25 cellular contexts compared by ENCODE assay signal in genomic region chr10:126469692-126470091, GRCh38.
DNase-seq lines count a peak whose midpoint lies in the region; ATAC-seq and TF ChIP-seq lines count a peak whose summit lies in the region.
"Had no signal": no experiment of that assay in that cellular context is flagged by ENCODE, and none has a peak within 500 bp of the region (broad histone marks: within the 10 kb centered on the region; RNA-seq: fewer than 3 reads in every experiment).

No MANE protein-coding gene starts in this region.

- TF ChIP-seq CTCF in osteocyte (IDR thresholded peaks at IDR 0.05) = no peak

- peaks cover 29% of the 10 kb centered on the region for H3K4me1 ChIP-seq in BLaER1
- peaks cover 10 to 30% (median 24%) of the 10 kb centered on the region in 10 experiments; a peak in 19 of 20 replicates for H3K4me1 ChIP-seq in BLaER1 treated with 17β-estradiol and CSF1 and Interleukin-3, amounts not matched to agents 10 nM and 100 nM
- H3K4me1 ChIP-seq: HAP-1 had no signal

- H3K27me3 Mint-ChIP-seq in activated T-helper 17 cell treated with anti-CD3 and anti-CD28 coated beads, Interleukin-2, amount 50 U/mL, for 72 hours = no peaks in the 10 kb centered on the region
- H3K27me3 Mint-ChIP-seq in osteocyte (ENCODE audit: unreplicated experiment) = peaks cover 21% of the 10 kb centered on the region
- H3K27me3 Mint-ChIP-seq in activated naive CD8-positive, alpha-beta T cell treated with anti-CD3 and anti-CD28 coated beads for 36 hours = peaks cover 22% of the 10 kb centered on the region

- no peaks in the 10 kb centered on the region for H3K36me3 Mint-ChIP-seq in activated T-helper 17 cell treated with anti-CD3 and anti-CD28 coated beads, Interleukin-2, amount 50 U/mL, for 72 hours (ENCODE audit: low read depth)
- no peaks in the 10 kb centered on the region for H3K36me3 Mint-ChIP-seq in osteocyte (ENCODE audit: unreplicated experiment)
- H3K36me3 Mint-ChIP-seq in activated naive CD8-positive, alpha-beta T cell treated with anti-CD3 and anti-CD28 coated beads for 36 hours = no peaks in the 10 kb centered on the region

- H3K27me3 ChIP-seq in BLaER1 = peaks cover 39% of the 10 kb centered on the region
- H3K27me3 ChIP-seq in BLaER1 treated with 17β-estradiol and CSF1 and Interleukin-3, amounts not matched to agents 10 nM and 100 nM = peaks cover 4 to 63% (median 48%) of the 10 kb centered on the region in 11 experiments; a peak in 19 of 22 replicates
- H3K27me3 ChIP-seq: MG63 had no signal

- peaks cover 5% of the 10 kb centered on the region for H3K4me1 Mint-ChIP-seq in activated T-helper 17 cell treated with anti-CD3 and anti-CD28 coated beads, Interleukin-2, amount 50 U/mL, for 72 hours
- peaks cover 2% of the 10 kb centered on the region for H3K4me1 Mint-ChIP-seq in osteocyte (ENCODE audit: unreplicated experiment)
- H3K4me1 Mint-ChIP-seq in activated naive CD8-positive, alpha-beta T cell treated with anti-CD3 and anti-CD28 coated beads for 36 hours = peaks cover 4% of the 10 kb centered on the region
- H3K4me1 Mint-ChIP-seq: B cell had no signal

- ATAC-seq in activated T-helper 17 cell treated with anti-CD3 and anti-CD28 coated beads, Interleukin-2, amount 50 U/mL, for 72 hours (replicated peaks) = no peak
- ATAC-seq in GM21576 (IDR thresholded peaks at IDR 0.05; ENCODE audit: unreplicated experiment) = no peak
- ATAC-seq: GM12878, PC-3 had no signal

- no peaks in the 10 kb centered on the region for H3K36me3 ChIP-seq in BLaER1
- no peaks in the 10 kb centered on the region for H3K36me3 ChIP-seq in BLaER1 treated with 17β-estradiol and CSF1 and Interleukin-3, amounts not matched to agents 10 nM and 100 nM
- H3K36me3 ChIP-seq: HAP-1, MG63 had no signal

- H3K4me3 ChIP-seq in BLaER1 = no peak overlapping the region
- H3K4me3 ChIP-seq in BLaER1 treated with 17β-estradiol and CSF1 and Interleukin-3, amounts not matched to agents 10 nM and 100 nM = no peak overlapping the region
- H3K4me3 ChIP-seq: GM12878, HAP-1, MG63 had no signal

- peaks cover 31% of the 10 kb centered on the region for H4K20me1 ChIP-seq in BLaER1
- H4K20me1 ChIP-seq in BLaER1 treated with 17β-estradiol and CSF1 and Interleukin-3, amounts not matched to agents 10 nM and 100 nM = peaks cover 0 to 19% (median 5%) of the 10 kb centered on the region in 11 experiments; a peak in 8 of 22 replicates

- H3K4me2 ChIP-seq in BLaER1 = peak overlapping the region; percentile 75
- peak overlapping the region; percentile 3 to 83 (median 67); a peak in 21 of 22 replicates for H3K4me2 ChIP-seq in BLaER1 treated with 17β-estradiol and CSF1 and Interleukin-3, amounts not matched to agents 10 nM and 100 nM
- H3K4me2 ChIP-seq: SK-N-SH had no signal

- H3K27ac Mint-ChIP-seq in activated T-helper 17 cell treated with anti-CD3 and anti-CD28 coated beads, Interleukin-2, amount 50 U/mL, for 72 hours = no peak overlapping the region
- H3K27ac Mint-ChIP-seq in osteocyte (ENCODE audit: unreplicated experiment) = no peak overlapping the region
- H3K27ac Mint-ChIP-seq in activated naive CD8-positive, alpha-beta T cell treated with anti-CD3 and anti-CD28 coated beads for 36 hours = no peak overlapping the region
- H3K27ac Mint-ChIP-seq: B cell, HFFc6 had no signal

- no peaks in the 10 kb centered on the region for H3K9me3 ChIP-seq in BLaER1
- no peaks in the 10 kb centered on the region for H3K9me3 ChIP-seq in BLaER1 treated with 17β-estradiol and CSF1 and Interleukin-3, amounts not matched to agents 10 nM and 100 nM (replicated peaks in 1 of 11)
- H3K9me3 ChIP-seq: HAP-1, MG63, SK-N-SH had no signal

- DNase-seq in osteocyte (ENCODE audit: extremely low spot score, unreplicated experiment) = peak; percentile 67
- DNase-seq in stimulated activated CD4-positive, alpha-beta T cell treated with anti-CD3 and anti-CD28 coated beads, Interleukin-2, amount 100 ng/mL, for 24 hours = no peak
- no peak for DNase-seq in activated naive CD8-positive, alpha-beta T cell treated with anti-CD3 and anti-CD28 coated beads for 36 hours
- DNase-seq: DMS 273 treated with DMSO at 0.1 percent for 48 hours, DMS79, GDM1, GOT3, HFFc6, IMR-90, KG1, MG63, NCI-H1105 treated with DMSO at 0.1 percent for 48 hours, NCI-H2029, NCI-H446 treated with DMSO at 0.1 percent for 48 hours, NCI-H526, NCI-H82, PC-3, SK-N-SH had no signal

- H3K27ac ChIP-seq in BLaER1 = no peak overlapping the region
- H3K27ac ChIP-seq in BLaER1 treated with 17β-estradiol and CSF1 and Interleukin-3, amounts not matched to agents 10 nM and 100 nM = no peak overlapping the region

- H3K4me3 Mint-ChIP-seq in activated T-helper 17 cell treated with anti-CD3 and anti-CD28 coated beads, Interleukin-2, amount 50 U/mL, for 72 hours = peak overlapping the region; percentile 10
- H3K4me3 Mint-ChIP-seq in osteocyte (ENCODE audit: unreplicated experiment) = no peak overlapping the region
- no peak overlapping the region for H3K4me3 Mint-ChIP-seq in activated naive CD8-positive, alpha-beta T cell treated with anti-CD3 and anti-CD28 coated beads for 36 hours
- H3K4me3 Mint-ChIP-seq: B cell, HFFc6 had no signal

- H3K9me3 Mint-ChIP-seq in activated T-helper 17 cell treated with anti-CD3 and anti-CD28 coated beads, Interleukin-2, amount 50 U/mL, for 72 hours = no peaks in the 10 kb centered on the region
- H3K9me3 Mint-ChIP-seq in osteocyte (ENCODE audit: unreplicated experiment) = no peaks in the 10 kb centered on the region
- H3K9me3 Mint-ChIP-seq in activated naive CD8-positive, alpha-beta T cell treated with anti-CD3 and anti-CD28 coated beads for 36 hours = peaks cover 2% of the 10 kb centered on the region
- H3K9me3 Mint-ChIP-seq: HFFc6 had no signal

- H3K9ac ChIP-seq in BLaER1 = no peak overlapping the region
- H3K9ac ChIP-seq in BLaER1 treated with 17β-estradiol and CSF1 and Interleukin-3, amounts not matched to agents 10 nM and 100 nM = no peak overlapping the region
- H3K9ac ChIP-seq: SK-N-SH had no signal
